ENCODE assay signal across 8 cellular contexts in genomic region chr11:65569973-65570918, GRCh38. TPM values are rescaled to one million over a fixed set of nuclear protein-coding genes. Genes with fewer than 3 reads are reported as not detected.
A peak's percentile ranks its signal among the peaks of the same experiment; 100 is the strongest.
DNase-seq lines count a peak whose midpoint lies in the region; ATAC-seq and TF ChIP-seq lines count a peak whose summit lies in the region.

TSS of gene ZNRD2 (plus strand) at chr11:65570477. CDS start at chr11:65570492, 15 bp downstream.

- no peaks in the 10 kb centered on the region for H3K27me3 ChIP-seq in OCI-LY1 (ENCODE audit: insufficient read depth, low read length)
- H3K27me3 ChIP-seq in mononuclear cell (ENCODE audit: insufficient read depth, low read length) = no peaks in the 10 kb centered on the region

- H3K36me3 ChIP-seq in OCI-LY1 (ENCODE audit: insufficient read depth, low read length) = peaks cover 5% of the 10 kb centered on the region; the same call in 1 of the 2 replicates

- H3K27me3 Mint-ChIP-seq in endothelial cell (ENCODE audit: unreplicated experiment) = peaks cover 28% of the 10 kb centered on the region

- peak within 1 kb of the TSS; percentile 83 for H3K9ac ChIP-seq in OCI-LY1 (ENCODE audit: low read length)

- no peaks in the 10 kb centered on the region for H3K9me3 ChIP-seq in OCI-LY1 (ENCODE audit: low read length)
- no peaks in the 10 kb centered on the region for H3K9me3 ChIP-seq in mononuclear cell (ENCODE audit: low read depth, low read length)

- H3K4me3 ChIP-seq in OCI-LY1 (ENCODE audit: low read depth, low read length, poor library complexity, severe bottlenecking) (peak within 1 kb of the TSS; percentile 83), mononuclear cell (ENCODE audit: low read length) (peak within 1 kb of the TSS; percentile 60)

- H3K36me3 Mint-ChIP-seq in endothelial cell (ENCODE audit: low read depth, unreplicated experiment) = no peaks in the 10 kb centered on the region

- no peaks in the 10 kb centered on the region for H3K79me2 ChIP-seq in OCI-LY1 (ENCODE audit: insufficient read depth, low read length)

- TF ChIP-seq CTCF in OCI-LY1 (IDR thresholded peaks at IDR 0.05; ENCODE audit: low read length) (peak; percentile 47; the same call in 1 of the 2 replicates), endothelial cell (IDR thresholded peaks at IDR 0.05; ENCODE audit: unreplicated experiment) (peak; percentile 61)

- H2AFZ ChIP-seq in OCI-LY1 (ENCODE audit: low read length) = no peak within 1 kb of the TSS

- H3K4me2 ChIP-seq in OCI-LY1 (ENCODE audit: low read length) = peak within 1 kb of the TSS; percentile 95

- ATAC-seq in GM21515 (IDR thresholded peaks at IDR 0.05; ENCODE audit: unreplicated experiment) = peak; percentile 56

- DNase-seq in DMS 273 treated with DMSO at 0.1 percent for 48 hours (lab: John Stamatoyannopoulos, UW) (peak; percentile 91), HuH-7 (ENCODE audit: low spot score) (peak; percentile 92), endothelial cell (ENCODE audit: low spot score) (peak; percentile 96)
- peak; percentile 98 for DNase-seq in activated CD8-positive, alpha-beta memory T cell treated with anti-CD3 and anti-CD28 coated beads, Interleukin-2, amount 50 U/mL, for 4 hours
- peak; percentile 94 to 96 for DNase-seq in stimulated activated CD8-positive, alpha-beta memory T cell treated with anti-CD3 and anti-CD28 coated beads, Interleukin-4, amount 100 ng/mL, for 1 hour (ENCODE audit: low read depth in 2 of 2, low spot score in 1 of 2)

- peaks cover 42% of the 10 kb centered on the region for H3K4me1 Mint-ChIP-seq in endothelial cell (ENCODE audit: unreplicated experiment)

- H3K27ac Mint-ChIP-seq in endothelial cell (ENCODE audit: unreplicated experiment) = peak within 1 kb of the TSS; percentile 85

- H3K4me3 Mint-ChIP-seq in endothelial cell (ENCODE audit: unreplicated experiment) = peak within 1 kb of the TSS; percentile 98

- H3K9me2 ChIP-seq in OCI-LY1 (ENCODE audit: low read depth, low read length) = no peaks in the 10 kb centered on the region

- no peaks in the 10 kb centered on the region for H3K9me3 Mint-ChIP-seq in endothelial cell (ENCODE audit: unreplicated experiment)

- H3F3A ChIP-seq in OCI-LY1 (ENCODE audit: insufficient read depth, low read length) = no peaks in the 10 kb centered on the region; the same call in 1 of the 2 replicates

- no peaks in the 10 kb centered on the region for H4K20me1 ChIP-seq in OCI-LY1 (ENCODE audit: insufficient read depth, low read length)

- H3K27ac ChIP-seq in OCI-LY1 (ENCODE audit: low read depth, low read length, poor library complexity, severe bottlenecking) = peak within 1 kb of the TSS; percentile 85

- H3K4me1 ChIP-seq in OCI-LY1 (ENCODE audit: insufficient read depth, low read length, severe bottlenecking) (peaks cover 60% of the 10 kb centered on the region), mononuclear cell (ENCODE audit: insufficient read depth, low read length) (peaks cover 81% of the 10 kb centered on the region)

RNA-seq across cellular contexts. Expression of gene ZNRD2, which starts in this region (rescaled TPM):
- total RNA-seq in endothelial cell (ENCODE audit: unreplicated experiment) = 37.4 TPM
- 16.8 TPM for total RNA-seq in mononuclear cell

Comparison
In these comparisons a context has a peak if more than half of its experiments do, and no peak if none do; other contexts are left out.
1. Peak in every context shown above with its lines: DNase-seq, ATAC-seq, H3K4me3 ChIP-seq and H3K27ac ChIP-seq.